8 cellular contexts compared by ENCODE assay signal in genomic region chr14:84397621-84398020, GRCh38.
"Had no signal": no experiment of that assay in that cellular context is flagged by ENCODE, and none has a peak within 500 bp of the region (broad histone marks: within the 10 kb centered on the region; RNA-seq: fewer than 3 reads in every experiment).

No MANE protein-coding gene starts in this region.

- FAIRE-seq: H54 had no signal

- H2AFZ ChIP-seq: GM23248, GM23338 had no signal

- DNase-seq: GM23248, GOT3, H7, H9, HCEC 1CT, HFFc6 had no signal

- H3K27ac Mint-ChIP-seq: GM23338, H9, HFFc6 had no signal

- H3K9ac ChIP-seq: GM23248 had no signal

- H3K4me3 Mint-ChIP-seq: GM23338, H9, HFFc6 had no signal

- H3K4me2 ChIP-seq: GM23338 had no signal

- H3K4me3 ChIP-seq: GM23248, GM23338 had no signal

- H3K27ac ChIP-seq: GM23248 had no signal
